Comparison of ENCODE assay signal across 27 cellular contexts in the genomic region with DNA sequence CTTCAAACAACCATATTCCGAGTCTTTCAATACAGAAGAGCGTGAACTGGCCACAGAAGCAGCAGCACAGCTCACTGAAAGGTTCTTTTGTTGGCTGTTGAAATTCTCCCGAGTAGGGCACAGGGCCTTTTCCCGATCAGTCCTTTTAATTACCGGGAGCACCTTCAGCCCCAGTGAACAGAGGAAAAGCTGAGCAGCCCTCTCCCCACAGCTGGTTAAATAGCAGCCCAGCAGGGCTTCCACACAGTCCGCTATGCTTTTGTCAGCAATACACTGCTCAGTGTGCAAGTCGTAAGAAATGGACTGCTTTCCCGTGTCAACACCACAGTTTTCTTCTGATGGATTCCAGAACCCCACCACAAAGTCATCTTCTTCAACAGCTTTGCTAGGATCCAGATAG.
DNase-seq lines count a peak whose midpoint lies in the region; ATAC-seq and TF ChIP-seq lines count a peak whose summit lies in the region.
"Had no signal": no experiment of that assay in that cellular context is flagged by ENCODE, and none has a peak within 500 bp of the region (broad histone marks: within the 10 kb centered on the region; RNA-seq: fewer than 3 reads in every experiment).

No MANE protein-coding gene starts in this region.

- H3K27ac ChIP-seq in heart right ventricle, result no peak overlapping the region
- H3K27ac ChIP-seq in neural cell (ENCODE audit: low read length), result peak overlapping the region; percentile 26
- H3K27ac ChIP-seq in spleen, result no peak overlapping the region
- H3K27ac ChIP-seq: BLaER1 treated with 17β-estradiol and CSF1 and Interleukin-3, amounts not matched to agents 10 nM and 100 nM; cardiac muscle cell; neutrophil; skin epidermis had no signal

- H3F3A ChIP-seq in neural cell (ENCODE audit: insufficient read depth, low read length, poor library complexity, severe bottlenecking), result no peaks in the 10 kb centered on the region

- H3K4me1 ChIP-seq in heart right ventricle (peaks cover 0 to 38% (median 17%) of the 10 kb centered on the region in 9 donors), spleen (peaks cover 0 to 46% (median 13%) of the 10 kb centered on the region in 6 donors)
- H3K4me1 ChIP-seq: Caco-2 had no signal

- DNase-seq in heart right ventricle, result no peak
- DNase-seq in cardiac septum (ENCODE audit: low spot score), result no peak
- DNase-seq in ecto neural progenitor cell (ENCODE audit: low spot score), result peak; percentile 59
- DNase-seq in activated naive CD4-positive, alpha-beta T cell treated with Interleukin-2 at 50 U/mL for 16 hours, result no peak
- no peak for DNase-seq in spleen
- DNase-seq: activated CD4-positive, alpha-beta T cell treated with anti-CD3 and anti-CD28 coated beads, Interleukin-2, amount 10 ng/mL, durations not matched to agents 24 days and 14 days; activated CD8-positive, alpha-beta memory T cell treated with anti-CD3 and anti-CD28 coated beads, Interleukin-2, amount 10 ng/mL, durations not matched to agents 7 days and 5 days; activated naive CD4-positive, alpha-beta T cell treated with anti-CD3 and anti-CD28 coated beads, Interleukin-2, amount 10 ng/mL, durations not matched to agents 7 days and 5 days; Caco-2; DND-41; erythroblast; foreskin fibroblast; KG1; mucosa of descending colon; NCI-H1694; NCI-H2171 treated with DMSO at 0.1 percent for 48 hours; NCI-H526; stimulated activated CD4-positive, alpha-beta T cell treated with anti-CD3 and anti-CD28 coated beads, Interleukin-1b, Interleukin-23, amount 100 ng/mL, for 48 hours had no signal

- no peaks in the 10 kb centered on the region for H4K20me1 ChIP-seq in neural cell (ENCODE audit: insufficient read depth)

- H3K36me3 ChIP-seq in heart right ventricle (peaks cover 0 to 84% (median 15%) of the 10 kb centered on the region in 9 donors), neural cell (ENCODE audit: insufficient read depth, low read length) (peaks cover 15% of the 10 kb centered on the region), spleen (peaks cover 0 to 97% (median 48%) of the 10 kb centered on the region in 6 donors)

- H3K4me2 ChIP-seq in neural cell (ENCODE audit: low read length), result peak overlapping the region; percentile 45
- H3K4me2 ChIP-seq: BLaER1 treated with 17β-estradiol and CSF1 and Interleukin-3, amounts not matched to agents 10 nM and 100 nM had no signal

- TF ChIP-seq CTCF in heart right ventricle (IDR thresholded peaks at IDR 0.05) (no peak), neural cell (IDR thresholded peaks at IDR 0.05; ENCODE audit: poor library complexity, severe bottlenecking) (no peak), spleen (IDR thresholded peaks at IDR 0.05 in 8 of 11, conservative IDR thresholded peaks at IDR 0.05 in 3 of 11) (no peak)

- H3K9ac ChIP-seq in neural cell (ENCODE audit: low read length), result peak overlapping the region; percentile 17
- H3K9ac ChIP-seq: BLaER1 treated with 17β-estradiol and CSF1 and Interleukin-3, amounts not matched to agents 10 nM and 100 nM had no signal

- H3K9me3 ChIP-seq in heart right ventricle (no peaks in the 10 kb centered on the region), neural cell (ENCODE audit: low read length) (no peaks in the 10 kb centered on the region), spleen (no peaks in the 10 kb centered on the region)
- H3K9me3 ChIP-seq: BLaER1 treated with 17β-estradiol and CSF1 and Interleukin-3, amounts not matched to agents 10 nM and 100 nM; Caco-2; mucosa of descending colon; neutrophil had no signal

- TF ChIP-seq RAD21 in neural cell (conservative IDR thresholded peaks at IDR 0.05), result no peak

- peak in 6 of 8 donors; percentile 31 to 52 (median 39) for ATAC-seq in heart right ventricle
- no peak for ATAC-seq in HG03095 (IDR thresholded peaks at IDR 0.05; ENCODE audit: unreplicated experiment)
- ATAC-seq: activated CD8-positive, alpha-beta memory T cell treated with anti-CD3 and anti-CD28 coated beads, Interleukin-2, amount 10 ng/mL, durations not matched to agents 7 days and 5 days; GM12878; left lobe of liver; mucosa of descending colon; Panc1 had no signal

- no peaks in the 10 kb centered on the region for H3K9me2 ChIP-seq in neural cell (ENCODE audit: insufficient read depth, low read length)

- intact Hi-C loops in heart right ventricle (cut with DNase I), result loop anchor here (2.0 to 10.0 kb wide), 8 partner anchors 191 to 411 kb away; no protein-coding TSS in a partner anchor
- intact Hi-C loops in cardiac septum (cut with DNase I), result loop anchor here (5.0 kb wide), 1 partner anchor 194 kb away; no protein-coding TSS in a partner anchor
- intact Hi-C loops in spleen (cut with DNase I; ENCODE audit: low total_unique reads), result no loop called here

- no peaks in the 10 kb centered on the region for H3K27me3 ChIP-seq in heart right ventricle
- no peaks in the 10 kb centered on the region for H3K27me3 ChIP-seq in neural cell (ENCODE audit: insufficient read depth, low read depth, low read length)
- H3K27me3 ChIP-seq in spleen (replicated peaks in 1 of 7), result no peaks in the 10 kb centered on the region
- H3K27me3 ChIP-seq: BLaER1 treated with 17β-estradiol and CSF1 and Interleukin-3, amounts not matched to agents 10 nM and 100 nM; cardiac muscle cell; neutrophil had no signal

- no peak for TF ChIP-seq POLR2A in spleen (IDR thresholded peaks at IDR 0.05)

- WGBS in heart right ventricle, 2 donors, result 55 to 61% methylated on average over 8 of the region's 8 CpGs
- 88 to 96% (median 94%) methylated on average over 8 of the region's 8 CpGs for WGBS in spleen, 5 donors

- peaks cover 26% of the 10 kb centered on the region for H3K79me2 ChIP-seq in neural cell (replicated peaks; ENCODE audit: insufficient read depth, low read length)

- TF ChIP-seq EP300 in neural cell (conservative IDR thresholded peaks at IDR 0.05; ENCODE audit: poor library complexity, severe bottlenecking), result no peak

- H3K4me3 ChIP-seq in heart right ventricle, result no peak overlapping the region
- H3K4me3 ChIP-seq in neural cell (ENCODE audit: low read length), result peak overlapping the region; percentile 52
- no peak overlapping the region for H3K4me3 ChIP-seq in spleen
- H3K4me3 ChIP-seq: BLaER1 treated with 17β-estradiol and CSF1 and Interleukin-3, amounts not matched to agents 10 nM and 100 nM; cardiac muscle cell; GM12878; mucosa of descending colon; skin epidermis had no signal

- no peak overlapping the region for H2AFZ ChIP-seq in neural cell (ENCODE audit: low read depth, low read length)

TF ChIP-seq in neural cell, 6 proteins besides CTCF, POLR2A, EP300 and RAD21:
- TF ChIP-seq SMC3 (conservative IDR thresholded peaks at IDR 0.05; ENCODE audit: poor library complexity), result peak; percentile 18
- TF ChIP-seq, protein P1, sequence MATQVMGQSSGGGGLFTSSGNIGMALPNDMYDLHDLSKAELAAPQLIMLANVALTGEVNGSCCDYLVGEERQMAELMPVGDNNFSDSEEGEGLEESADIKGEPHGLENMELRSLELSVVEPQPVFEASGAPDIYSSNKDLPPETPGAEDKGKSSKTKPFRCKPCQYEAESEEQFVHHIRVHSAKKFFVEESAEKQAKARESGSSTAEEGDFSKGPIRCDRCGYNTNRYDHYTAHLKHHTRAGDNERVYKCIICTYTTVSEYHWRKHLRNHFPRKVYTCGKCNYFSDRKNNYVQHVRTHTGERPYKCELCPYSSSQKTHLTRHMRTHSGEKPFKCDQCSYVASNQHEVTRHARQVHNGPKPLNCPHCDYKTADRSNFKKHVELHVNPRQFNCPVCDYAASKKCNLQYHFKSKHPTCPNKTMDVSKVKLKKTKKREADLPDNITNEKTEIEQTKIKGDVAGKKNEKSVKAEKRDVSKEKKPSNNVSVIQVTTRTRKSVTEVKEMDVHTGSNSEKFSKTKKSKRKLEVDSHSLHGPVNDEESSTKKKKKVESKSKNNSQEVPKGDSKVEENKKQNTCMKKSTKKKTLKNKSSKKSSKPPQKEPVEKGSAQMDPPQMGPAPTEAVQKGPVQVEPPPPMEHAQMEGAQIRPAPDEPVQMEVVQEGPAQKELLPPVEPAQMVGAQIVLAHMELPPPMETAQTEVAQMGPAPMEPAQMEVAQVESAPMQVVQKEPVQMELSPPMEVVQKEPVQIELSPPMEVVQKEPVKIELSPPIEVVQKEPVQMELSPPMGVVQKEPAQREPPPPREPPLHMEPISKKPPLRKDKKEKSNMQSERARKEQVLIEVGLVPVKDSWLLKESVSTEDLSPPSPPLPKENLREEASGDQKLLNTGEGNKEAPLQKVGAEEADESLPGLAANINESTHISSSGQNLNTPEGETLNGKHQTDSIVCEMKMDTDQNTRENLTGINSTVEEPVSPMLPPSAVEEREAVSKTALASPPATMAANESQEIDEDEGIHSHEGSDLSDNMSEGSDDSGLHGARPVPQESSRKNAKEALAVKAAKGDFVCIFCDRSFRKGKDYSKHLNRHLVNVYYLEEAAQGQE (IDR thresholded peaks at IDR 0.05; ENCODE audit: borderline replicate concordance), result no peak
